In genomic region chr13:109874921-109875454, GRCh38 we compare ENCODE assay signal across 13 cellular contexts.
DNase-seq lines count a peak whose midpoint lies in the region; ATAC-seq and TF ChIP-seq lines count a peak whose summit lies in the region.
"Had no signal": no experiment of that assay in that cellular context is flagged by ENCODE, and none has a peak within 500 bp of the region (broad histone marks: within the 10 kb centered on the region; RNA-seq: fewer than 3 reads in every experiment).

No MANE protein-coding gene starts in this region.

- TF ChIP-seq EP300 in esophagus muscularis mucosa (IDR thresholded peaks at IDR 0.05): no peak

- no peaks in the 10 kb centered on the region for H3K9me3 ChIP-seq in esophagus muscularis mucosa
- H3K9me3 ChIP-seq: esophagus squamous epithelium had no signal

- ATAC-seq in HG02642 (IDR thresholded peaks at IDR 0.05; ENCODE audit: poor library complexity, unreplicated experiment) (no peak), GM21723 (IDR thresholded peaks at IDR 0.05; ENCODE audit: unreplicated experiment) (no peak)
- ATAC-seq: activated CD8-positive, alpha-beta T cell treated with anti-CD3 and anti-CD28 coated beads, Interleukin-2, amount 10 ng/mL, durations not matched to agents 7 days and 5 days; K562 had no signal

- TF ChIP-seq CTCF in AG10803 (conservative IDR thresholded peaks at IDR 0.05; ENCODE audit: low read length): no peak
- TF ChIP-seq CTCF in esophagus muscularis mucosa (IDR thresholded peaks at IDR 0.05): no peak

- peak overlapping the region in 3 of 4 donors; percentile 33 to 42 (median 39) for H3K27ac ChIP-seq in esophagus muscularis mucosa (replicated peaks in 1 of 4)
- H3K27ac ChIP-seq: SK-N-MC had no signal

- WGBS in esophagus muscularis mucosa: 46% methylated on average over 4 of the region's 4 CpGs

- no peaks in the 10 kb centered on the region for H3K36me3 ChIP-seq in esophagus muscularis mucosa
- H3K36me3 ChIP-seq: esophagus squamous epithelium had no signal

- H3K4me1 ChIP-seq in esophagus muscularis mucosa: peaks cover 15 to 32% (median 25%) of the 10 kb centered on the region in 4 donors

- H3K4me3 ChIP-seq in AG10803 (ENCODE audit: low read length) (no peak overlapping the region), esophagus muscularis mucosa (no peak overlapping the region)
- H3K4me3 ChIP-seq: esophagus squamous epithelium, K562, SK-N-MC had no signal

- TF ChIP-seq POLR2A in esophagus muscularis mucosa (IDR thresholded peaks at IDR 0.05; ENCODE audit: low read depth): no peak

- intact Hi-C loops in esophagus muscularis mucosa (cut with DNase I): loop anchor here (10.0 kb wide), 1 partner anchor 230 kb away; no protein-coding TSS in a partner anchor

- DNase-seq in AG10803 (ENCODE audit: low read depth) (peak; percentile 76), LHCN-M2 (ENCODE audit: low read depth) (peak; percentile 77), esophagus muscularis mucosa (ENCODE audit: extremely low spot score) (peak; percentile 70), myocyte (ENCODE audit: low read depth) (peak; percentile 46), 8988T (no peak), NCI-H69 (lab: John Stamatoyannopoulos, UW) (no peak)
- DNase-seq: activated CD8-positive, alpha-beta T cell treated with anti-CD3 and anti-CD28 coated beads, Interleukin-2, amount 10 ng/mL, durations not matched to agents 7 days and 5 days; esophagus squamous epithelium; NCI-H2227 treated with DMSO at 0.1 percent for 48 hours had no signal

- no peaks in the 10 kb centered on the region for H3K27me3 ChIP-seq in esophagus muscularis mucosa
- H3K27me3 ChIP-seq: esophagus squamous epithelium had no signal

Comparison
In these comparisons a context has a peak if more than half of its experiments do, and no peak if none do; other contexts are left out.
1. DNase-seq: peak in AG10803 (single experiment), LHCN-M2 (single experiment), esophagus muscularis mucosa (single experiment) and myocyte (single experiment); none in 8988T (single experiment) and NCI-H69 (single experiment).